Comparison of ENCODE assay signal across 18 cellular contexts in the genomic region with DNA sequence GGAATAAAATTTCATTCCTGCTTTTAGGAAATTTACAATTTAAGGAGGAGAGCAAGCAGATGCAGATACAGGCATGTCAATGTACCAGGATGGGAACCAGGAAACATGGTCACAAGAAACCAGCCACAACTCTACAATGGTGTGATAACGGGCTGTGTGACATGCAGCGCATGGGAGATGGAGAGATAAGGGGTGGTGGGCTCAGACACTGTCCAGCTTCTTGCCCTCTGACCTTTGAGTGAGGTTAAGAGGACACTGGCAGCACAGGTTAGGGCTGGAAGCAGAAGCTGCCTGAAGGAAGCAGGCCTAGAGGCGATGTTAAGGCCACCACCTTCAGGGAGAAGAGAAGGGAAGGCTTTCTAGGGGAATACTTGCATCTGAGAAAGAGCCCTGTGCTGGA. TPM values are rescaled to one million over a fixed set of nuclear protein-coding genes. Genes with fewer than 3 reads are reported as not detected.
DNase-seq lines count a peak whose midpoint lies in the region; ATAC-seq and TF ChIP-seq lines count a peak whose summit lies in the region.
"Had no signal": no experiment of that assay in that cellular context is flagged by ENCODE, and none has a peak within 500 bp of the region (broad histone marks: within the 10 kb centered on the region; RNA-seq: fewer than 3 reads in every experiment).

No MANE protein-coding gene starts in this region.

- no peak for DNase-seq in CD4-positive, alpha-beta memory T cell
- DNase-seq in GM12864 (ENCODE audit: low read depth): no peak
- no peak for DNase-seq in activated T-helper 2 cell treated with anti-CD3 and anti-CD28 coated beads, Interferon-gamma antibody, Interleukin-2, Interleukin-4, amounts not matched to agents 10 μg/mL and 5 μg/mL and 100 μg/mL, durations not matched to agents 14 hours and 24 hours and 36 hours (ENCODE audit: low spot score)
- no peak for DNase-seq in lower lobe of right lung
- no peak for DNase-seq in ascending aorta (ENCODE audit: low spot score in 2 of 2)
- DNase-seq in GF-D8 (lab: John Stamatoyannopoulos, UW): no peak
- DNase-seq in NCI-H1048 (lab: John Stamatoyannopoulos, UW): no peak
- no peak for DNase-seq in HUDEP-2 (lab: John Stamatoyannopoulos, UW; ENCODE audit: unreplicated experiment in 76 of 76)
- DNase-seq: central memory CD4-positive, alpha-beta T cell; GDM1; glutamatergic neuron; MG63; SHP77; stimulated activated CD4-positive, alpha-beta T cell treated with anti-CD3 and anti-CD28 coated beads, Interleukin-4, amount 100 ng/mL, for 4 hours; stimulated activated naive CD4-positive, alpha-beta T cell treated with Interleukin-2 at 50 U/mL for 16 hours had no signal

- POLR2A ChIA-PET in CD4-positive, alpha-beta memory T cell (lab: Charles Lee; ENCODE audit: partially characterized antibody): interaction anchor here (1.0 to 7.1 kb wide), 12 partner anchors 9 to 154 kb away, joined by 3 to 98 read pairs (median 5); no protein-coding TSS in a partner anchor

- H3K9me3 ChIP-seq in CD4-positive, alpha-beta memory T cell (ENCODE audit: control insufficient read depth in 1 of 2, low read length in 2 of 2): no peaks in the 10 kb centered on the region
- H3K9me3 ChIP-seq in lower lobe of right lung (no peaks in the 10 kb centered on the region), ascending aorta (no peaks in the 10 kb centered on the region)
- H3K9me3 ChIP-seq: BLaER1 treated with 17β-estradiol and CSF1 and Interleukin-3, amounts not matched to agents 10 nM and 100 nM; MG63 had no signal

- TF ChIP-seq CTCF in GM12864 (IDR thresholded peaks at IDR 0.05; ENCODE audit: low read depth, low read length, missing control alignments) (no peak), lower lobe of right lung (IDR thresholded peaks at IDR 0.05) (no peak), ascending aorta (IDR thresholded peaks at IDR 0.05) (no peak)

- peaks cover 41 to 69% of the 10 kb centered on the region in 2 donors for H3K36me3 Mint-ChIP-seq in CD4-positive, alpha-beta memory T cell
- H3K36me3 Mint-ChIP-seq in activated T-helper 2 cell treated with anti-CD3 and anti-CD28 coated beads, Interferon-gamma antibody, Interleukin-2, Interleukin-4, amounts not matched to agents 10 μg/mL and 5 μg/mL and 100 μg/mL, durations not matched to agents 14 hours and 24 hours and 36 hours (ENCODE audit: low read depth): peaks cover 31% of the 10 kb centered on the region

- peaks cover 82% of the 10 kb centered on the region for H3K4me1 ChIP-seq in CD4-positive, alpha-beta memory T cell (ENCODE audit: insufficient read depth, low read length)
- peaks cover 18% of the 10 kb centered on the region for H3K4me1 ChIP-seq in lower lobe of right lung
- peaks cover 0 to 9% of the 10 kb centered on the region in 2 donors for H3K4me1 ChIP-seq in ascending aorta

- peak overlapping the region; percentile 93 to 100 (median 98) for H3K4me3 Mint-ChIP-seq in CD4-positive, alpha-beta memory T cell
- peak overlapping the region; percentile 5 for H3K4me3 Mint-ChIP-seq in activated T-helper 2 cell treated with anti-CD3 and anti-CD28 coated beads, Interferon-gamma antibody, Interleukin-2, Interleukin-4, amounts not matched to agents 10 μg/mL and 5 μg/mL and 100 μg/mL, durations not matched to agents 14 hours and 24 hours and 36 hours (ENCODE audit: low read depth)

- H3K27ac ChIP-seq in CD4-positive, alpha-beta memory T cell (ENCODE audit: low read depth, low read length): peak overlapping the region; percentile 79
- H3K27ac ChIP-seq in lower lobe of right lung: no peak overlapping the region
- H3K27ac ChIP-seq in ascending aorta: no peak overlapping the region
- H3K27ac ChIP-seq: BLaER1 treated with 17β-estradiol and CSF1 and Interleukin-3, amounts not matched to agents 10 nM and 100 nM; epithelial cell of prostate had no signal

- no peaks in the 10 kb centered on the region for H3K27me3 Mint-ChIP-seq in CD4-positive, alpha-beta memory T cell
- H3K27me3 Mint-ChIP-seq in activated T-helper 2 cell treated with anti-CD3 and anti-CD28 coated beads, Interferon-gamma antibody, Interleukin-2, Interleukin-4, amounts not matched to agents 10 μg/mL and 5 μg/mL and 100 μg/mL, durations not matched to agents 14 hours and 24 hours and 36 hours (ENCODE audit: low read depth): no peaks in the 10 kb centered on the region

- ATAC-seq in lower lobe of right lung: no peak
- ATAC-seq: sciatic nerve had no signal

- H3K27ac Mint-ChIP-seq in CD4-positive, alpha-beta memory T cell: peak overlapping the region; percentile 91 to 98 (median 96)
- peak overlapping the region; percentile 6 for H3K27ac Mint-ChIP-seq in activated T-helper 2 cell treated with anti-CD3 and anti-CD28 coated beads, Interferon-gamma antibody, Interleukin-2, Interleukin-4, amounts not matched to agents 10 μg/mL and 5 μg/mL and 100 μg/mL, durations not matched to agents 14 hours and 24 hours and 36 hours

- peaks cover 55 to 91% (median 70%) of the 10 kb centered on the region in 4 donors for H3K4me1 Mint-ChIP-seq in CD4-positive, alpha-beta memory T cell
- H3K4me1 Mint-ChIP-seq in activated T-helper 2 cell treated with anti-CD3 and anti-CD28 coated beads, Interferon-gamma antibody, Interleukin-2, Interleukin-4, amounts not matched to agents 10 μg/mL and 5 μg/mL and 100 μg/mL, durations not matched to agents 14 hours and 24 hours and 36 hours (ENCODE audit: low read depth): peaks cover 71% of the 10 kb centered on the region

- intact Hi-C loops in CD4-positive, alpha-beta memory T cell (cut with micrococcal nuclease): no loop called here
- intact Hi-C loops in activated T-helper 2 cell treated with anti-CD3 and anti-CD28 coated beads, Interferon-gamma antibody, Interleukin-2, Interleukin-4, amounts not matched to agents 10 μg/mL and 5 μg/mL and 100 μg/mL, durations not matched to agents 14 hours and 24 hours and 36 hours (cut with micrococcal nuclease): no loop called here
- intact Hi-C loops in lower lobe of right lung (cut with DNase I) (no loop called here), ascending aorta (cut with DNase I) (no loop called here)

- H3K27me3 ChIP-seq in CD4-positive, alpha-beta memory T cell (ENCODE audit: insufficient read depth, low read length): no peaks in the 10 kb centered on the region
- no peaks in the 10 kb centered on the region for H3K27me3 ChIP-seq in lower lobe of right lung (ENCODE audit: low read depth)
- H3K27me3 ChIP-seq in ascending aorta: no peaks in the 10 kb centered on the region

- H3K36me3 ChIP-seq in CD4-positive, alpha-beta memory T cell (ENCODE audit: insufficient read depth, low read length): no peaks in the 10 kb centered on the region
- H3K36me3 ChIP-seq in lower lobe of right lung (no peaks in the 10 kb centered on the region), ascending aorta (no peaks in the 10 kb centered on the region)
- H3K36me3 ChIP-seq: BLaER1 treated with 17β-estradiol and CSF1 and Interleukin-3, amounts not matched to agents 10 nM and 100 nM; MG63 had no signal

- CTCF ChIA-PET in CD4-positive, alpha-beta memory T cell (lab: Charles Lee; ENCODE audit: partially characterized antibody): interaction anchor here (1.6 kb wide), 1 partner anchor 11 kb away, joined by 5 read pairs; no protein-coding TSS in a partner anchor

- no peaks in the 10 kb centered on the region for H3K9me3 Mint-ChIP-seq in CD4-positive, alpha-beta memory T cell
- H3K9me3 Mint-ChIP-seq in activated T-helper 2 cell treated with anti-CD3 and anti-CD28 coated beads, Interferon-gamma antibody, Interleukin-2, Interleukin-4, amounts not matched to agents 10 μg/mL and 5 μg/mL and 100 μg/mL, durations not matched to agents 14 hours and 24 hours and 36 hours: no peaks in the 10 kb centered on the region

- peak overlapping the region; percentile 9 to 82 for H3K4me3 ChIP-seq in CD4-positive, alpha-beta memory T cell (ENCODE audit: low read length in 2 of 2)
- peak overlapping the region; percentile 92 for H3K4me3 ChIP-seq in GM12864 (ENCODE audit: low read depth, low read length)
- peak overlapping the region; percentile 9 for H3K4me3 ChIP-seq in lower lobe of right lung
- H3K4me3 ChIP-seq in ascending aorta: no peak overlapping the region
- H3K4me3 ChIP-seq: BLaER1 treated with 17β-estradiol and CSF1 and Interleukin-3, amounts not matched to agents 10 nM and 100 nM; MG63 had no signal

RNA-seq across cellular contexts. Expression of gene SORL1, which starts 3.0 kb away (rescaled TPM):
- total RNA-seq in CD4-positive, alpha-beta memory T cell: 100 to 1,000 TPM; 610 to 660 TPM
- polyA plus RNA-seq in CD4-positive, alpha-beta memory T cell: 100 to 1,000 TPM; 159 to 283 TPM
- 20.2 and 20.3 TPM in 2 replicates for total RNA-seq in activated T-helper 2 cell treated with anti-CD3 and anti-CD28 coated beads, Interferon-gamma antibody, Interleukin-2, Interleukin-4, amounts not matched to agents 10 μg/mL and 5 μg/mL and 100 μg/mL, durations not matched to agents 14 hours and 24 hours and 36 hours
- 74.0 TPM for total RNA-seq in lower lobe of right lung
- 10.5 TPM for total RNA-seq in ascending aorta

Comparison
In these comparisons a context has a peak if more than half of its experiments do, and no peak if none do; other contexts are left out.
1. H3K4me3 ChIP-seq: peak in CD4-positive, alpha-beta memory T cell (2 of 2), GM12864 (single experiment) and lower lobe of right lung (single experiment); none in ascending aorta (0 of 2).